In the genomic region with DNA sequence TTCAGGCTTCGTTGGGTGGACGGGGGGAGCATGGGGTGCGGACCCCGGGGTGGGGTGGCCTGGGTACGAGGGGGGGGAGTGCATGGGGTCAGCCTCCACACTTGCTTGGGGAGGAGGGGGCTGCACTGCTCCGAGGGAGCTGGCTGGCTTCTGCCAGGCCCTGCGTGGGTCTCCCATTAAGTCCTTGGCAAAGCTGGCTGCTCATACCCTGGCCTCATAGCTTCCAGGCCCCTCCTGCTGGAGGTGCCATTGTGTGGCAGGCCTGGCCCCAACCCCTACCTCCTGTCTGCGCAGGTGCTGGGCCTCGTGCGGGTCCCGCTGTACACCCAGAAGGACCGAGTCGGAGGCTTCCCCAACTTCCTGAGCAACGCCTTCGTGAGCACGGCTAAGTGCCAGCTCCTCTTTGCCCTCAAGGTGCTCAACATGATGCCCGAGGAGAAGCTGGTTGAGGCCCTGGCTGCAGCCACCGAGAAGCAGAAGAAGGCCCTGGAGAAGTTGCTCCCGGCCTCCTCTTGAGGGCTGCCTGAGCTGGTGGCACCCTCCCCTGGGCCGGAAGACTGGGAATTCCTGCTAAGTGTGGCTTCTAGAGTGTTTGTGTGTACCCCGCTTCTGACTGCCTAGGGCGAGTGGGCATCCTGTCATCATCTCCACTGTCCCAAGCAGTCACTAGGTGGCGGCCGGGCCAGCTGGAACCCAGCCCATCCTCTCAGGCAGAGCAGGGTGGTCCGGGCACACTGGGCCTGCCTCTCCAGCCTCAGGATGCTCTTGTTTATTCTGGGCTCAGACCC, we compare ENCODE assay signal across 8 cellular contexts. TPM values are rescaled to one million over a fixed set of nuclear protein-coding genes. Genes with fewer than 3 reads are reported as not detected.
DNase-seq lines count a peak whose midpoint lies in the region; ATAC-seq, FAIRE-seq and TF ChIP-seq lines count a peak whose summit lies in the region.

No MANE protein-coding gene starts in this region.

- H2BK20ac ChIP-seq in H1 (ENCODE audit: low read length), result no peak overlapping the region

- H2BK12ac ChIP-seq in H1 (ENCODE audit: low read depth, low read length), result no peak overlapping the region

- BruUV-seq in OCI-LY7 (replicated peaks; lab: Mats Ljungman, UMichigan), result no TSS peak

- CTCF ChIA-PET in OCI-LY7 (lab: Charles Lee; ENCODE audit: unreplicated experiment), result interaction anchor here (0.8 kb wide), 1 partner anchor 15 kb away, joined by 3 read pairs; no protein-coding TSS in a partner anchor
- CTCF ChIA-PET in H1 (lab: Charles Lee; ENCODE audit: partially characterized antibody), result interaction anchor here (0.5 to 2.8 kb wide), 13 partner anchors 8 to 261 kb away, joined by 3 to 13 read pairs (median 4); no protein-coding TSS in a partner anchor

- TF ChIP-seq EP300 in H1 (IDR thresholded peaks at IDR 0.05; ENCODE audit: borderline replicate concordance in 1 of 2, low read depth in 2 of 2, low read length in 2 of 2), result no peak

- no peak overlapping the region for H2BK5ac ChIP-seq in H1 (ENCODE audit: low read depth, low read length)

- H3K9ac ChIP-seq in H1 (replicated peaks in 1 of 4; ENCODE audit: extremely low read depth in 1 of 4, low read depth in 3 of 4, low read length in 3 of 4), result 0 out of 7 replicates have a peak overlapping the region, but pooled peaks of 1 of the 4 experiments have one; percentile 16

- H3K79me2 ChIP-seq in OCI-LY7 (ENCODE audit: insufficient read depth, low read depth, low read length) (no peaks in the 10 kb centered on the region), H1 (ENCODE audit: control insufficient read depth in 1 of 2, insufficient read depth in 2 of 2, low read length in 2 of 2) (peaks cover 0 to 2% of the 10 kb centered on the region in 2 experiments; a peak in 1 of 4 replicates)

- DNase-seq in BE2C (no peak), OCI-LY7 (ENCODE audit: low spot score) (no peak), H1 (ENCODE audit: low read depth in 1 of 2, low spot score in 2 of 2) (no peak), DMS114 treated with DMSO at 0.1 percent for 48 hours (lab: John Stamatoyannopoulos, UW; ENCODE audit: unreplicated experiment) (no peak), RKO (ENCODE audit: low spot score) (no peak), NK-92 (lab: John Stamatoyannopoulos, UW; ENCODE audit: unreplicated experiment) (no peak)
- no peak for DNase-seq in naive thymus-derived CD8-positive, alpha-beta T cell

- no peak overlapping the region for H2AFZ ChIP-seq in OCI-LY7 (ENCODE audit: low read length)
- no peak overlapping the region for H2AFZ ChIP-seq in H1 (ENCODE audit: low read length)

- H3K27me3 ChIP-seq in BE2C (no peaks in the 10 kb centered on the region), H1 (replicated peaks in 1 of 4; ENCODE audit: control insufficient read depth in 3 of 4, extremely low read depth in 1 of 4, insufficient read depth in 3 of 4, low read length in 3 of 4) (no peaks in the 10 kb centered on the region)

- H3K9me3 Mint-ChIP-seq in naive thymus-derived CD8-positive, alpha-beta T cell, result no peaks in the 10 kb centered on the region

- no peak overlapping the region for H3K23ac ChIP-seq in H1 (ENCODE audit: insufficient read length)

- H3K4me1 Mint-ChIP-seq in naive thymus-derived CD8-positive, alpha-beta T cell, result peaks cover 6 to 31% (median 19%) of the 10 kb centered on the region in 4 donors

- H4K91ac ChIP-seq in H1 (replicated peaks; ENCODE audit: insufficient read length, low read length), result no peak overlapping the region

- H3K56ac ChIP-seq in H1 (replicated peaks; ENCODE audit: insufficient read length, low read depth, low read length), result no peak overlapping the region

- H4K8ac ChIP-seq in H1 (ENCODE audit: extremely low read depth, insufficient read depth, low read length), result peak overlapping the region; percentile 15; the same call in 1 of the 2 replicates

- H3K23me2 ChIP-seq in H1 (ENCODE audit: low read depth, low read length), result peaks cover 8% of the 10 kb centered on the region; the same call in 1 of the 2 replicates

- H3K4me1 ChIP-seq in BE2C (no peaks in the 10 kb centered on the region; the same call in 1 of the 2 replicates), OCI-LY7 (ENCODE audit: insufficient read depth, low read length, poor library complexity, severe bottlenecking) (peaks cover 12% of the 10 kb centered on the region), H1 (replicated peaks in 1 of 4; ENCODE audit: control insufficient read depth in 3 of 4, insufficient read depth in 4 of 4, low read length in 3 of 4) (peaks cover 0 to 7% (median 5%) of the 10 kb centered on the region in 4 experiments; a peak in 4 of 7 replicates)

- H4K20me1 ChIP-seq in OCI-LY7 (ENCODE audit: insufficient read depth, low read length), result 0 out of 2 replicates have a peak, but pooled peaks cover 4% of the 10 kb centered on the region
- H4K20me1 ChIP-seq in H1 (replicated peaks in 1 of 2; ENCODE audit: control insufficient read depth in 1 of 2, insufficient read depth in 2 of 2, low read length in 2 of 2), result peaks cover 0 to 21% of the 10 kb centered on the region in 2 experiments

- 83% methylated on average over 18 of the region's 25 CpGs; no CpG with 5 or more reads in 1 of the 2 experiments for WGBS in H1 (ENCODE audit: extremely low coverage in 1 of 2, insufficient coverage in 1 of 2, insufficient read length in 1 of 2, insufficient replicate concordance in 2 of 2, low coverage in 1 of 2, low lambda C conversion rate in 2 of 2, missing lambda C conversion rate in 1 of 2), 2 experiments

- H2AK5ac ChIP-seq in H1 (ENCODE audit: low read depth, low read length), result no peak overlapping the region

- H3K4me3 ChIP-seq in BE2C (ENCODE audit: low read depth, low read length) (peak overlapping the region; percentile 76), OCI-LY7 (ENCODE audit: low read depth, low read length, poor library complexity, severe bottlenecking) (peak overlapping the region; percentile 90), H1 (ENCODE audit: extremely low read depth in 1 of 4, insufficient read depth in 2 of 4, low read depth in 3 of 4, low read length in 4 of 4) (peak overlapping the region in 3 of 4 experiments; percentile 72 to 93 (median 76); a peak in 5 of 8 replicates)

- no peak; a peak in 1 of 4 replicates for TF ChIP-seq RAD21 in H1 (IDR thresholded peaks at IDR 0.05 in 1 of 2, conservative IDR thresholded peaks at IDR 0.05 in 1 of 2; ENCODE audit: low read depth in 2 of 2, low read length in 2 of 2)

- intact Hi-C loops in OCI-LY7 (cut with micrococcal nuclease; ENCODE audit: unreplicated experiment), result no loop called here

- H2BK120ac ChIP-seq in H1 (replicated peaks; ENCODE audit: low read depth, low read length), result no peak overlapping the region

- peak in 1 of 2 experiments; percentile 8; a peak in 1 of 3 replicates for TF ChIP-seq POLR2A in H1 (IDR thresholded peaks at IDR 0.05; ENCODE audit: control extremely low read depth in 1 of 2, low read depth in 2 of 2, low read length in 2 of 2)

- H3K9me2 ChIP-seq in OCI-LY7 (ENCODE audit: insufficient read depth, low read length), result no peaks in the 10 kb centered on the region

- no peak overlapping the region for H2BK15ac ChIP-seq in H1 (ENCODE audit: low read length)

- no peaks in the 10 kb centered on the region for H3K27me3 Mint-ChIP-seq in naive thymus-derived CD8-positive, alpha-beta T cell

- H3K4me3 Mint-ChIP-seq in naive thymus-derived CD8-positive, alpha-beta T cell, result peak overlapping the region; percentile 34 to 91 (median 73)

- no peak overlapping the region for H3K4ac ChIP-seq in H1 (replicated peaks; ENCODE audit: insufficient read length, low read depth, low read length)

- H3K9me3 ChIP-seq in BE2C, result no peaks in the 10 kb centered on the region
- no peaks in the 10 kb centered on the region for H3K9me3 ChIP-seq in OCI-LY7 (ENCODE audit: low read length)
- no peaks in the 10 kb centered on the region for H3K9me3 ChIP-seq in H1 (ENCODE audit: insufficient read depth in 2 of 2, low read depth in 1 of 2, low read length in 1 of 2)

- TF ChIP-seq CTCF in BE2C (IDR thresholded peaks at IDR 0.05; ENCODE audit: low read depth, low read length), result peak; percentile 15; the same call in 1 of the 2 replicates
- peak; percentile 48 for TF ChIP-seq CTCF in OCI-LY7 (conservative IDR thresholded peaks at IDR 0.05; ENCODE audit: low read length)
- peak in 1 of 3 experiments; percentile 22; a peak in 2 of 4 replicates for TF ChIP-seq CTCF in H1 (IDR thresholded peaks at IDR 0.05; ENCODE audit: control extremely low read depth in 1 of 3, insufficient read depth in 1 of 3, low read depth in 1 of 3, low read length in 3 of 3)

- no peak overlapping the region for H3K14ac ChIP-seq in H1 (ENCODE audit: insufficient read length)

- no peaks in the 10 kb centered on the region for H3K79me1 ChIP-seq in H1 (ENCODE audit: low read depth, low read length)

- no peak for ATAC-seq in naive thymus-derived CD8-positive, alpha-beta T cell
- ATAC-seq in GM18907 (IDR thresholded peaks at IDR 0.05; ENCODE audit: unreplicated experiment), result no peak

- H3K4me2 ChIP-seq in OCI-LY7 (ENCODE audit: low read length), result peak overlapping the region; percentile 83
- H3K4me2 ChIP-seq in H1 (ENCODE audit: insufficient read depth in 1 of 2, low read depth in 2 of 2, low read length in 2 of 2), result peak overlapping the region; percentile 68

- no peak overlapping the region for H3K18ac ChIP-seq in H1 (ENCODE audit: extremely low read depth, low read length)

- H3K27ac Mint-ChIP-seq in naive thymus-derived CD8-positive, alpha-beta T cell, result peak overlapping the region in 9 of 10 donors; percentile 25 to 92 (median 80)

- peaks cover 0 to 28% (median 0%) of the 10 kb centered on the region in 3 donors for H3K36me3 Mint-ChIP-seq in naive thymus-derived CD8-positive, alpha-beta T cell

- H3K27ac ChIP-seq in OCI-LY7 (ENCODE audit: low read depth, low read length, poor library complexity, severe bottlenecking) (no peak overlapping the region), H1 (ENCODE audit: low read depth, low read length) (no peak overlapping the region)

- FAIRE-seq in H1 (lab: Jason Lieb, UNC), result no peak

- POLR2A ChIA-PET in OCI-LY7 (lab: Charles Lee), result interaction anchor here (0.6 kb wide), 1 partner anchor 53 kb away, joined by 3 read pairs; no protein-coding TSS in a partner anchor
- POLR2A ChIA-PET in H1 (lab: Charles Lee; ENCODE audit: partially characterized antibody), result interaction anchor here (0.7 to 5.4 kb wide), 17 partner anchors 11 to 189 kb away, joined by 3 to 59 read pairs (median 4); partner anchors contain the start of genes ANKS3, DNAAF8, GLYR1 and SEPTIN12
- POLR2A ChIA-PET in naive thymus-derived CD8-positive, alpha-beta T cell (lab: Charles Lee), result interaction anchor here (0.6 to 7.4 kb wide), 18 partner anchors 10 to 219 kb away, joined by 3 to 63 read pairs (median 8); partner anchors contain the start of genes ANKS3, DNAAF8, HMOX2 and MGRN1

- no peak overlapping the region for H4K5ac ChIP-seq in H1 (ENCODE audit: insufficient read length, low read depth, low read length)

- H3K36me3 ChIP-seq in BE2C (peaks cover 35% of the 10 kb centered on the region), OCI-LY7 (ENCODE audit: insufficient read depth, low read length) (peaks cover 42% of the 10 kb centered on the region; the same call in 1 of the 2 replicates), H1 (ENCODE audit: control insufficient read depth in 2 of 4, insufficient read depth in 4 of 4, low read length in 3 of 4) (peaks cover 17 to 28% (median 26%) of the 10 kb centered on the region in 4 experiments)

RNA-seq across cellular contexts. Expression of gene NUDT16L1, which starts 1.5 kb away (rescaled TPM):
- 141 TPM for polyA plus RNA-seq in BE2C (2012; ENCODE audit: insufficient read depth, insufficient read length, low read depth)
- 14.9 and 17.8 TPM in 2 replicates for total RNA-seq in OCI-LY7 (2014; rRNA removed; shearing (Covaris generic))
- 15.9 and 18.9 TPM in 2 replicates for total RNA-seq in OCI-LY7 (2022)
- 34.8 and 41.3 TPM in 2 replicates for total RNA-seq in H1 (2021; fragmentation: NEBNext Ultra II Directional; extraction: Animal tissue kit (Norgen Biotek cat#: 25700))
- 77.3 and 112 TPM in 2 replicates for polyA plus RNA-seq in H1 (2011; rRNA removed)
- 77.8 TPM for polyA plus RNA-seq in H1 (2011; cell fraction: cytosol; rRNA removed)
- polyA plus RNA-seq in H1 (2011; cell fraction: nucleus; rRNA removed), result 64.0 TPM
- 29.6 to 40.8 TPM (median 37.5 TPM) in 4 replicates for polyA plus RNA-seq in H1 (2012, experiment 1 of 2)
- polyA plus RNA-seq in H1 (2012, experiment 2 of 2), result 45.2 TPM
- 21.6 TPM for polyA plus RNA-seq in H1 (2013, experiment 1 of 2)
- polyA plus RNA-seq in H1 (2013, experiment 2 of 2), result 20.8 TPM
- polyA minus RNA-seq in H1 (2011; rRNA and poly(A)+ RNA removed), result 11.7 and 13.1 TPM in 2 replicates
- 23.3 TPM for polyA minus RNA-seq in H1 (2011; cell fraction: cytosol; rRNA and poly(A)+ RNA removed)
- polyA minus RNA-seq in H1 (2011; cell fraction: nucleus; rRNA and poly(A)+ RNA removed), result 22.2 TPM
- total RNA-seq in naive thymus-derived CD8-positive, alpha-beta T cell, result 10 to 100 TPM; 56.7 to 59.3 TPM
- polyA plus RNA-seq in naive thymus-derived CD8-positive, alpha-beta T cell, result 100 to 1,000 TPM in 2 of 3 donors, 10 to 100 TPM in 1; 90.0 to 131 (median 119) TPM

RNA-seq across cellular contexts. Expression of gene ANKS3, which starts 39.2 kb away (rescaled TPM):
- polyA plus RNA-seq in BE2C (2012; ENCODE audit: insufficient read depth, insufficient read length, low read depth), result 26.6 TPM
- 17.6 and 19.5 TPM in 2 replicates for total RNA-seq in OCI-LY7 (2014; rRNA removed; shearing (Covaris generic))
- 21.7 and 25.4 TPM in 2 replicates for total RNA-seq in OCI-LY7 (2022)
- total RNA-seq in H1 (2021; fragmentation: NEBNext Ultra II Directional; extraction: Animal tissue kit (Norgen Biotek cat#: 25700)), result 23.9 and 27.5 TPM in 2 replicates
- polyA plus RNA-seq in H1 (2011; rRNA removed), result 15.5 and 23.9 TPM in 2 replicates
- polyA plus RNA-seq in H1 (2011; cell fraction: cytosol; rRNA removed), result 25.6 TPM
- polyA plus RNA-seq in H1 (2011; cell fraction: nucleus; rRNA removed), result 58.7 TPM
- polyA plus RNA-seq in H1 (2012, experiment 1 of 2), result 14.0 to 22.5 TPM (median 21.4 TPM) in 4 replicates
- polyA plus RNA-seq in H1 (2012, experiment 2 of 2), result 9.9 TPM
- 12.8 TPM for polyA plus RNA-seq in H1 (2013, experiment 1 of 2)
- polyA plus RNA-seq in H1 (2013, experiment 2 of 2), result 10.2 TPM
- 23.7 and 24.2 TPM in 2 replicates for polyA minus RNA-seq in H1 (2011; rRNA and poly(A)+ RNA removed)
- 13.2 TPM for polyA minus RNA-seq in H1 (2011; cell fraction: cytosol; rRNA and poly(A)+ RNA removed)
- polyA minus RNA-seq in H1 (2011; cell fraction: nucleus; rRNA and poly(A)+ RNA removed), result 30.4 TPM
- 10 to 100 TPM; 31.5 to 37.0 TPM for total RNA-seq in naive thymus-derived CD8-positive, alpha-beta T cell
- 1 to 10 TPM; 4.3 to 9.0 (median 4.5) TPM for polyA plus RNA-seq in naive thymus-derived CD8-positive, alpha-beta T cell

RNA-seq across cellular contexts. Expression of gene DNAAF8, which starts 39.5 kb away (rescaled TPM):
- polyA plus RNA-seq in BE2C (2012; ENCODE audit: insufficient read depth, insufficient read length, low read depth), result 0.57 TPM
- total RNA-seq in OCI-LY7 (2014; rRNA removed; shearing (Covaris generic)), result 0.36 and 0.38 TPM in 2 replicates
- 1.1 TPM in 1 of 2 replicates, not detected in the other for total RNA-seq in OCI-LY7 (2022)
- total RNA-seq in H1 (2021; fragmentation: NEBNext Ultra II Directional; extraction: Animal tissue kit (Norgen Biotek cat#: 25700)), result 0.17 TPM in 1 of 2 replicates, not detected in the other
- polyA plus RNA-seq in H1 (2011; rRNA removed), result 0.39 and 0.58 TPM in 2 replicates
- 0.35 TPM for polyA plus RNA-seq in H1 (2011; cell fraction: cytosol; rRNA removed)
- 0.58 TPM for polyA plus RNA-seq in H1 (2011; cell fraction: nucleus; rRNA removed)
- polyA plus RNA-seq in H1 (2012, experiment 1 of 2), result 0.13 to 0.75 TPM (median 0.35 TPM) in 4 replicates
- polyA plus RNA-seq in H1 (2012, experiment 2 of 2), result 0.25 TPM
- 0.24 TPM for polyA plus RNA-seq in H1 (2013, experiment 1 of 2)
- 0.15 TPM for polyA plus RNA-seq in H1 (2013, experiment 2 of 2)
- 0.28 TPM in 1 of 2 replicates, not detected in the other for polyA minus RNA-seq in H1 (2011; rRNA and poly(A)+ RNA removed)
- polyA minus RNA-seq in H1 (2011; cell fraction: cytosol; rRNA and poly(A)+ RNA removed), result not detected
- 0.50 TPM for polyA minus RNA-seq in H1 (2011; cell fraction: nucleus; rRNA and poly(A)+ RNA removed)
- total RNA-seq in naive thymus-derived CD8-positive, alpha-beta T cell, result under 1 TPM; 0.26 to 0.30 TPM
- under 1 TPM in 2 of 3 donors, not detected in 1; 0.34 to 0.48 TPM for polyA plus RNA-seq in naive thymus-derived CD8-positive, alpha-beta T cell
